28 cellular contexts compared by ENCODE assay signal in the genomic region with DNA sequence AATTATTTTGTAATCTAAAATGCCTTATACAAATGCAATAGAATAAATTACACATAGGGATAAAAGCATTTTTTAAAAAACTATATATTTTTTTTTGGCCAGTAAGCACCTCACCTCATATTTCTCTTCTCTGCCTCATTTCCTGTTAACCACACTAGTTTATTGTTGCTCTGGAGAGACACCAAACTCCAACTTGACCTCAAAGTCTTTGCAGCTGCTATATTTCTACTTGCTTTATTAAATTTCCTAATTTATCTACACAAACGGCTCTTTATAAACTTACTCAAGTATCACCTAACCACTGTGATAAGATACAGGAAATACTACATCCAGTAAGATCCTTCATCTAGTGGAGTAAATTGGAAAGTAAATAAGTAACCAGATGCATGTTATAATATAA.
"Had no signal": no experiment of that assay in that cellular context is flagged by ENCODE, and none has a peak within 500 bp of the region (broad histone marks: within the 10 kb centered on the region; RNA-seq: fewer than 3 reads in every experiment).

No MANE protein-coding gene starts in this region.

- H3K36me3 Mint-ChIP-seq: activated naive CD8-positive, alpha-beta T cell treated with anti-CD3 and anti-CD28 coated beads, Interleukin-2, amount 10 ng/mL, durations not matched to agents 7 days and 5 days; brain; naive thymus-derived CD8-positive, alpha-beta T cell; stimulated activated naive B cell treated with anti-CD40 and anti-IgM and Interleukin-4, amounts not matched to agents 10 μg/mL and 1 μg/mL and 100 μg/mL, for 72 hours; type B pancreatic cell had no signal

- DNase-seq: activated CD4-positive, alpha-beta T cell treated with anti-CD3 and anti-CD28 coated beads for 36 hours; activated CD4-positive, alpha-beta T cell treated with anti-CD3 and anti-CD28 coated beads, Interleukin-2, amount 50 U/mL, for 48 hours; activated CD8-positive, alpha-beta memory T cell treated with anti-CD3 and anti-CD28 coated beads, Interleukin-2, amount 50 U/mL, for 48 hours; activated effector memory CD4-positive, alpha-beta T cell treated with Interleukin-2 at 50 U/mL for 16 hours; activated naive CD4-positive, alpha-beta T cell treated with anti-CD3 and anti-CD28 coated beads for 36 hours; activated naive CD8-positive, alpha-beta T cell treated with anti-CD3 and anti-CD28 coated beads, Interleukin-2, amount 10 ng/mL, durations not matched to agents 7 days and 5 days; activated T-cell treated with anti-CD3 and anti-CD28 coated beads, Interleukin-2, amount 50 U/mL, for 48 hours; amygdala; central memory CD4-positive, alpha-beta T cell; effector memory CD4-positive, alpha-beta T cell; heart left ventricle; kidney; naive thymus-derived CD8-positive, alpha-beta T cell; retina; sigmoid colon; stimulated activated CD4-positive, alpha-beta T cell treated with anti-CD3 and anti-CD28 coated beads, Interleukin-2, amount 100 ng/mL, for 48 hours; stimulated activated CD8-positive, alpha-beta memory T cell treated with anti-CD3 and anti-CD28 coated beads, Interleukin-4, amount 100 ng/mL, for 48 hours; stimulated activated naive B cell treated with anti-CD40 and anti-IgM and Interleukin-4, amounts not matched to agents 10 μg/mL and 1 μg/mL and 100 μg/mL, for 72 hours; T1000; testis had no signal

- FAIRE-seq: colon, kidney had no signal

- H3K27me3 ChIP-seq: heart left ventricle, sigmoid colon, testis had no signal

- H3K9me3 ChIP-seq: sigmoid colon, testis had no signal

- H3K36me3 ChIP-seq: heart left ventricle, sigmoid colon had no signal

- H3K4me3 Mint-ChIP-seq: activated CD4-positive, alpha-beta T cell treated with anti-CD3 and anti-CD28 coated beads for 36 hours; activated naive CD4-positive, alpha-beta T cell treated with anti-CD3 and anti-CD28 coated beads for 36 hours; activated naive CD8-positive, alpha-beta T cell treated with anti-CD3 and anti-CD28 coated beads, Interleukin-2, amount 10 ng/mL, durations not matched to agents 7 days and 5 days; brain; naive thymus-derived CD8-positive, alpha-beta T cell; stimulated activated naive B cell treated with anti-CD40 and anti-IgM and Interleukin-4, amounts not matched to agents 10 μg/mL and 1 μg/mL and 100 μg/mL, for 72 hours; T-helper 1 cell treated with Interleukin-12 subunit alpha and Interleukin-12 subunit beta and Interleukin-4 antibody, amounts not matched to agents 30 μg/mL and 1 μg/mL, for 36 hours; type B pancreatic cell; WTC11 had no signal

- H3K27ac ChIP-seq: heart left ventricle, sigmoid colon, testis had no signal

- H3K27ac Mint-ChIP-seq: activated CD4-positive, alpha-beta T cell treated with anti-CD3 and anti-CD28 coated beads for 36 hours; activated naive CD4-positive, alpha-beta T cell treated with anti-CD3 and anti-CD28 coated beads for 36 hours; activated naive CD8-positive, alpha-beta T cell treated with anti-CD3 and anti-CD28 coated beads, Interleukin-2, amount 10 ng/mL, durations not matched to agents 7 days and 5 days; naive thymus-derived CD8-positive, alpha-beta T cell; progenitor cell of endocrine pancreas; stimulated activated naive B cell treated with anti-CD40 and anti-IgM and Interleukin-4, amounts not matched to agents 10 μg/mL and 1 μg/mL and 100 μg/mL, for 72 hours; T-helper 1 cell treated with Interleukin-12 subunit alpha and Interleukin-12 subunit beta and Interleukin-4 antibody, amounts not matched to agents 30 μg/mL and 1 μg/mL, for 36 hours; type B pancreatic cell; WTC11 had no signal

- H3K27me3 Mint-ChIP-seq: activated CD4-positive, alpha-beta T cell treated with anti-CD3 and anti-CD28 coated beads for 36 hours; activated naive CD8-positive, alpha-beta T cell treated with anti-CD3 and anti-CD28 coated beads, Interleukin-2, amount 10 ng/mL, durations not matched to agents 7 days and 5 days; brain; naive thymus-derived CD8-positive, alpha-beta T cell; progenitor cell of endocrine pancreas; stimulated activated naive B cell treated with anti-CD40 and anti-IgM and Interleukin-4, amounts not matched to agents 10 μg/mL and 1 μg/mL and 100 μg/mL, for 72 hours; type B pancreatic cell had no signal

- ATAC-seq: activated CD4-positive, alpha-beta T cell treated with anti-CD3 and anti-CD28 coated beads for 36 hours; esophagus mucosa; heart left ventricle; naive thymus-derived CD8-positive, alpha-beta T cell; stimulated activated naive B cell treated with anti-CD40 and anti-IgM and Interleukin-4, amounts not matched to agents 10 μg/mL and 1 μg/mL and 100 μg/mL, for 72 hours; WTC11 had no signal

- H3K4me3 ChIP-seq: heart left ventricle, lung, sigmoid colon, testis had no signal

- H3K4me1 ChIP-seq: heart left ventricle, sigmoid colon, testis had no signal

- H3K4me1 Mint-ChIP-seq: activated CD4-positive, alpha-beta T cell treated with anti-CD3 and anti-CD28 coated beads for 36 hours; activated naive CD8-positive, alpha-beta T cell treated with anti-CD3 and anti-CD28 coated beads, Interleukin-2, amount 10 ng/mL, durations not matched to agents 7 days and 5 days; brain; naive thymus-derived CD8-positive, alpha-beta T cell; stimulated activated naive B cell treated with anti-CD40 and anti-IgM and Interleukin-4, amounts not matched to agents 10 μg/mL and 1 μg/mL and 100 μg/mL, for 72 hours; WTC11 had no signal
